In the genomic region with DNA sequence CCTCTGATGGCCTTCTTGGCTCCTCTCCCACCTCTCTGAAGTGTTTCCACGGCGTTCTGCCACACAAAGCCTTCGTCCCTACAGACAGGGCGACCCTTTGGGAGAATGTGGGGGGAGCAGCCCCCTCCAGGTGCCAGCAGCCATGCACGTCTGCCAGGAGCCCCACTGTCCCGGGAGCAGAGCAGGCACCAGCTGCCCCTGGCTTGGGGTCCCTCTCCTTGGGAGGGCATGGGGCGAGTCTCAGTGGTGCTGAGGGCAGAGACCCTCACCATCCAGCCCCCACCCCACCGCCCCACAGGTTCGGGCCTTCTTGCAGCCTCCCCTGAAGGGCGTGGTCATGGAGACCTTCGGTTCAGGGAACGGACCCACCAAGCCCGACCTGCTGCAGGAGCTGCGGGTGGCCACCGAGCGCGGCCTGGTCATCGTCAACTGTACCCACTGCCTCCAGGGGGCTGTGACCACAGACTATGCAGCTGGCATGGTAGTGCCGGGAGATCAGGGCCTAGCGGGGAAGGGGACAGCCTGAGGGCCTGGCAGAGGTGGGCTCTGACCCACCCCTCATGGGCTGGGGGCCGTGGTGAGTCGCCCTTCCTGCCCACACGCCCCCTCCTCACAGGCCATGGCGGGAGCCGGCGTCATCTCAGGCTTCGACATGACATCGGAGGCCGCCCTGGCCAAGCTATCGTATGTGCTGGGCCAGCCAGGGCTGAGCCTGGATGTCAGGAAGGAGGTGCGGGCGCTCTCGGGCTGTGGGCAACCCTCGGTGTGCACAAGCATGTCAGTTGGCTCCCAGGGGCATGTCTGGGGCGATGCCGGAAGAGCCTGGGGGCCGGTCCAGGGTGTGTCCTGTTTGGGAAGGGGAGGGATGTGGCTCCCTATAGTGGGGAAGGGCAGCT, we compare ENCODE assay signal across 19 cellular contexts. TPM values are rescaled to one million over a fixed set of nuclear protein-coding genes. Genes with fewer than 3 reads are reported as not detected.
DNase-seq lines count a peak whose midpoint lies in the region; ATAC-seq and TF ChIP-seq lines count a peak whose summit lies in the region.
"Had no signal": no experiment of that assay in that cellular context is flagged by ENCODE, and none has a peak within 500 bp of the region (broad histone marks: within the 10 kb centered on the region; RNA-seq: fewer than 3 reads in every experiment).

No MANE protein-coding gene starts in this region.

- peaks cover 34 to 99% (median 59%) of the 10 kb centered on the region in 3 donors for H3K4me1 ChIP-seq in esophagus squamous epithelium
- H3K4me1 ChIP-seq: ascending aorta, testis had no signal

- ATAC-seq in stimulated activated naive CD8-positive, alpha-beta T cell treated with anti-CD3 and anti-CD28 coated beads, Interleukin-15, Interleukin-2, amounts not matched to agents 100 U/mL and 50 U/mL, for 24 hours: no peak
- ATAC-seq in stimulated activated naive CD8-positive, alpha-beta T cell treated with anti-CD3 and anti-CD28 coated beads, Interleukin-15, amount 100 ng/mL, for 72 hours: no peak
- ATAC-seq in HG02642 (IDR thresholded peaks at IDR 0.05; ENCODE audit: poor library complexity, unreplicated experiment): no peak
- ATAC-seq: effector memory CD8-positive, alpha-beta T cell had no signal

- no peak overlapping the region for H3K4me3 Mint-ChIP-seq in stimulated activated naive CD8-positive, alpha-beta T cell treated with anti-CD3 and anti-CD28 coated beads, Interleukin-15, amount 100 ng/mL, for 72 hours
- H3K4me3 Mint-ChIP-seq in nephron progenitor cell: no peak overlapping the region
- H3K4me3 Mint-ChIP-seq: CD8-positive, alpha-beta memory T cell; effector memory CD8-positive, alpha-beta T cell; nephron had no signal

- no peaks in the 10 kb centered on the region for H3K9me3 ChIP-seq in esophagus squamous epithelium
- H3K9me3 ChIP-seq: ascending aorta, testis had no signal

- no peaks in the 10 kb centered on the region for H3K9me3 Mint-ChIP-seq in stimulated activated naive CD8-positive, alpha-beta T cell treated with anti-CD3 and anti-CD28 coated beads, Interleukin-15, amount 100 ng/mL, for 72 hours
- no peaks in the 10 kb centered on the region for H3K9me3 Mint-ChIP-seq in nephron progenitor cell
- H3K9me3 Mint-ChIP-seq: CD8-positive, alpha-beta memory T cell; effector memory CD8-positive, alpha-beta T cell; nephron had no signal

- peak overlapping the region; percentile 72 to 93 (median 85) for H3K27ac ChIP-seq in esophagus squamous epithelium
- H3K27ac ChIP-seq: ascending aorta, testis had no signal

- H3K4me3 ChIP-seq in esophagus squamous epithelium: no peak overlapping the region
- H3K4me3 ChIP-seq: ascending aorta, testis had no signal

- WGBS in esophagus squamous epithelium, 2 donors: 46% methylated on average over 12 of the region's 37 CpGs; no CpG with 5 or more reads in 1 of the 2 donors

- peak; percentile 1 for DNase-seq in stimulated activated naive CD8-positive, alpha-beta T cell treated with anti-CD3 and anti-CD28 coated beads, Interleukin-15, Interleukin-2, amounts not matched to agents 100 U/mL and 50 U/mL, for 24 hours
- DNase-seq in stimulated activated naive CD8-positive, alpha-beta T cell treated with anti-CD3 and anti-CD28 coated beads, Interleukin-15, amount 100 ng/mL, for 72 hours: no peak
- DNase-seq in esophagus squamous epithelium (lab: John Stamatoyannopoulos, UW): no peak
- DNase-seq in nephron progenitor cell: peak; percentile 5
- DNase-seq in NK-92 treated with Interleukin-12 subunit alpha and Interleukin-12 subunit beta, amount 100 ng/mL, for 24 hours (lab: John Stamatoyannopoulos, UW): no peak
- no peak for DNase-seq in OCI-M1 (lab: John Stamatoyannopoulos, UW)
- DNase-seq: activated CD4-positive, alpha-beta T cell treated with anti-CD3 and anti-CD28 coated beads for 48 hours; DND-41; effector memory CD8-positive, alpha-beta T cell; mesenchymal stem cell; NCI-H187; T1000; testis had no signal

- H3K36me3 Mint-ChIP-seq in nephron progenitor cell (ENCODE audit: low read depth): no peaks in the 10 kb centered on the region
- H3K36me3 Mint-ChIP-seq: CD8-positive, alpha-beta memory T cell had no signal

- TF ChIP-seq POLR2A in esophagus squamous epithelium (IDR thresholded peaks at IDR 0.05): no peak

- intact Hi-C loops in esophagus squamous epithelium (cut with DNase I): no loop called here

- no peaks in the 10 kb centered on the region for H3K36me3 ChIP-seq in esophagus squamous epithelium
- H3K36me3 ChIP-seq: ascending aorta had no signal

- TF ChIP-seq CTCF in esophagus squamous epithelium (IDR thresholded peaks at IDR 0.05) (no peak), nephron progenitor cell (IDR thresholded peaks at IDR 0.05) (no peak)

- H3K27me3 Mint-ChIP-seq in stimulated activated naive CD8-positive, alpha-beta T cell treated with anti-CD3 and anti-CD28 coated beads, Interleukin-15, amount 100 ng/mL, for 72 hours: peaks cover 5% of the 10 kb centered on the region
- no peaks in the 10 kb centered on the region for H3K27me3 Mint-ChIP-seq in nephron progenitor cell (ENCODE audit: low read depth, poor library complexity)
- H3K27me3 Mint-ChIP-seq: CD8-positive, alpha-beta memory T cell had no signal

- peaks cover 0 to 2% (median 0%) of the 10 kb centered on the region in 4 donors for H3K27me3 ChIP-seq in esophagus squamous epithelium
- H3K27me3 ChIP-seq: ascending aorta, testis had no signal

- no peaks in the 10 kb centered on the region for H3K4me1 Mint-ChIP-seq in stimulated activated naive CD8-positive, alpha-beta T cell treated with anti-CD3 and anti-CD28 coated beads, Interleukin-15, amount 100 ng/mL, for 72 hours
- H3K4me1 Mint-ChIP-seq in nephron progenitor cell: peaks cover 17% of the 10 kb centered on the region
- H3K4me1 Mint-ChIP-seq: CD8-positive, alpha-beta memory T cell; nephron had no signal

- no peak overlapping the region for H3K27ac Mint-ChIP-seq in stimulated activated naive CD8-positive, alpha-beta T cell treated with anti-CD3 and anti-CD28 coated beads, Interleukin-15, amount 100 ng/mL, for 72 hours
- no peak overlapping the region for H3K27ac Mint-ChIP-seq in nephron progenitor cell
- H3K27ac Mint-ChIP-seq: CD8-positive, alpha-beta memory T cell; effector memory CD8-positive, alpha-beta T cell; nephron had no signal

RNA-seq across cellular contexts. Expression of a gene that starts 18.8 kb away (rescaled TPM):
- total RNA-seq in esophagus squamous epithelium: 10 to 100 TPM; 12.2 to 78.2 (median 40.8) TPM
- total RNA-seq: ascending aorta; CD8-positive, alpha-beta memory T cell; M059J; pulmonary artery endothelial cell had no signal

RNA-seq across cellular contexts. Expression of a gene that starts 34.1 kb away (rescaled TPM):
- 1 to 10 TPM in 2 of 4 donors, under 1 TPM in 2; 0.80 to 2.7 (median 0.96) TPM for total RNA-seq in esophagus squamous epithelium
- total RNA-seq: M059J had no signal

Comparison
In these comparisons a context has a peak if more than half of its experiments do, and no peak if none do; other contexts are left out.
1. DNase-seq: peak in stimulated activated naive CD8-positive, alpha-beta T cell treated with anti-CD3 and anti-CD28 coated beads, Interleukin-15, Interleukin-2, amounts not matched to agents 100 U/mL and 50 U/mL, for 24 hours (single experiment) and nephron progenitor cell (single experiment); none in stimulated activated naive CD8-positive, alpha-beta T cell treated with anti-CD3 and anti-CD28 coated beads, Interleukin-15, amount 100 ng/mL, for 72 hours (0 of 2), esophagus squamous epithelium (single experiment), NK-92 treated with Interleukin-12 subunit alpha and Interleukin-12 subunit beta, amount 100 ng/mL, for 24 hours (single experiment) and OCI-M1 (single experiment).